ENCODE assay signal across 8 cellular contexts in the genomic region with DNA sequence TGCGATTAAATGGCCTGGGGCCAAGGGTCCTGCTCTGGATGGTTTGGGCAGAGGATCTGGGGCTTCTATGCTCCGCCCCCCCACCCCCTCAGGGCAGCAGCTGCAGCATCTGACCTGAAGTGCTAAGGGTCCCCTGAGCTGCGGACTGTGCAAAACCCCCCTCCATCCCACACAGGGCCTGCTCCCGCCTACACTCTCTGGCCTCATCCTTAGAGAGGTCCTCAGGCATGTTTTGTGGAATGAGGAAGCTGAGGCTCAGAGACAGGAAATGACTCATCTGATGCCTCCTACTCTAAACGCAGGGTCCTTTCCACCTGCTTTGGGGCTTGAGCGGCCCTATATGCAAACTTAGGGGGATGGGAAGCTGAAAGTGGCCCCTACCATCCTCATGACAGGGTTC. TPM values are rescaled to one million over a fixed set of nuclear protein-coding genes. Genes with fewer than 3 reads are reported as not detected.
DNase-seq lines count a peak whose midpoint lies in the region; ATAC-seq and TF ChIP-seq lines count a peak whose summit lies in the region.

No MANE protein-coding gene starts in this region.

- TF ChIP-seq CTCF in right atrium auricular region (IDR thresholded peaks at IDR 0.05) (no peak), MM.1S (IDR thresholded peaks at IDR 0.05; ENCODE audit: low read length) (no peak), astrocyte of the spinal cord (IDR thresholded peaks at IDR 0.05; ENCODE audit: low read depth, low read length) (no peak)

- H3K27ac ChIP-seq in right atrium auricular region = no peak overlapping the region
- no peak overlapping the region for H3K27ac ChIP-seq in MM.1S (ENCODE audit: low read length)
- peak overlapping the region; percentile 18 for H3K27ac ChIP-seq in mesenchymal stem cell (ENCODE audit: low read length, poor library complexity, severe bottlenecking)

- peak overlapping the region; percentile 98 for H4K91ac ChIP-seq in mesenchymal stem cell (ENCODE audit: low read length)

- DNase-seq in Right ventricle myocardium superior (no peak), right atrium auricular region (ENCODE audit: low spot score) (no peak), MM.1S (no peak), astrocyte of the spinal cord (ENCODE audit: low read depth, low spot score) (peak; percentile 30), mesenchymal stem cell (peak; percentile 81), NCI-H2171 (lab: John Stamatoyannopoulos, UW) (no peak)
- no peak for DNase-seq in stimulated activated CD4-positive, alpha-beta T cell treated with anti-CD3 and anti-CD28 coated beads, Interleukin-2, amount 100 ng/mL, for 24 hours

- peak overlapping the region; percentile 93 for H2AK5ac ChIP-seq in mesenchymal stem cell (ENCODE audit: low read length, severe bottlenecking)

- H3K9ac ChIP-seq in MM.1S (ENCODE audit: low read length) (no peak overlapping the region), mesenchymal stem cell (ENCODE audit: low read length) (no peak overlapping the region)

- H3K36me3 ChIP-seq in right atrium auricular region = no peaks in the 10 kb centered on the region
- H3K36me3 ChIP-seq in MM.1S (replicated peaks; ENCODE audit: insufficient read depth, low read length) = no peaks in the 10 kb centered on the region
- no peaks in the 10 kb centered on the region for H3K36me3 ChIP-seq in mesenchymal stem cell (ENCODE audit: control insufficient read depth in 1 of 2, insufficient read depth in 2 of 2, low read depth in 1 of 2, low read length in 2 of 2)

- H3K14ac ChIP-seq in mesenchymal stem cell (ENCODE audit: low read length in 2 of 2) = peak overlapping the region in 1 of 2 experiments; percentile 95

- H3K9me3 ChIP-seq in right atrium auricular region (no peaks in the 10 kb centered on the region), MM.1S (replicated peaks; ENCODE audit: insufficient read depth, low read length) (no peaks in the 10 kb centered on the region), mesenchymal stem cell (ENCODE audit: control insufficient read depth, low read length) (no peaks in the 10 kb centered on the region)

- peak overlapping the region; percentile 97 for H2BK120ac ChIP-seq in mesenchymal stem cell (ENCODE audit: low read depth, low read length)

- no peak overlapping the region for H2BK5ac ChIP-seq in mesenchymal stem cell (ENCODE audit: low read depth, low read length, poor library complexity, severe bottlenecking)

- H2AFZ ChIP-seq in MM.1S (ENCODE audit: low read length) (peak overlapping the region; percentile 55), mesenchymal stem cell (ENCODE audit: low read depth, low read length) (peak overlapping the region; percentile 56)

- in situ Hi-C loops in astrocyte of the spinal cord (cut with HindIII; ENCODE audit: low sequenced_read_pairs) = no loop called here

- H3K4me2 ChIP-seq in MM.1S (ENCODE audit: low read depth, low read length) (0 out of 2 replicates have a peak overlapping the region, but pooled peaks have one; percentile 7), mesenchymal stem cell (ENCODE audit: low read length, poor library complexity, severe bottlenecking) (no peak overlapping the region)

- H3K23ac ChIP-seq in mesenchymal stem cell (ENCODE audit: low read length in 2 of 2) = no peak overlapping the region

- peak; percentile 42 for ATAC-seq in Right ventricle myocardium superior (ENCODE audit: poor library complexity)
- ATAC-seq in HG02588 (IDR thresholded peaks at IDR 0.05; ENCODE audit: unreplicated experiment) = peak; percentile 77

- H3K4me3 ChIP-seq in right atrium auricular region (no peak overlapping the region), MM.1S (ENCODE audit: low read length) (no peak overlapping the region), astrocyte of the spinal cord (ENCODE audit: low read depth, low read length) (no peak overlapping the region), mesenchymal stem cell (ENCODE audit: insufficient read depth in 1 of 2, low read depth in 1 of 2, low read length in 2 of 2) (no peak overlapping the region)

- peak overlapping the region; percentile 96 for H4K8ac ChIP-seq in mesenchymal stem cell (ENCODE audit: low read length)

- H3K4ac ChIP-seq in mesenchymal stem cell (ENCODE audit: low read depth in 1 of 2, low read length in 2 of 2) = peak overlapping the region; percentile 86 to 98

- no peaks in the 10 kb centered on the region for H4K20me1 ChIP-seq in MM.1S (ENCODE audit: insufficient read depth, low read length)

- peak overlapping the region; percentile 94 to 98 for H3K18ac ChIP-seq in mesenchymal stem cell (ENCODE audit: low read depth in 1 of 2, low read length in 2 of 2)

- H3K27me3 ChIP-seq in right atrium auricular region (no peaks in the 10 kb centered on the region), MM.1S (replicated peaks; ENCODE audit: insufficient read depth, low read length) (no peaks in the 10 kb centered on the region), mesenchymal stem cell (ENCODE audit: control insufficient read depth in 1 of 2, insufficient read depth in 1 of 2, low read length in 2 of 2) (peaks cover 0 to 9% of the 10 kb centered on the region in 2 experiments)

- H3K79me1 ChIP-seq in mesenchymal stem cell (replicated peaks; ENCODE audit: low read length, poor library complexity, severe bottlenecking) = no peaks in the 10 kb centered on the region

- H3K9me2 ChIP-seq in MM.1S (replicated peaks; ENCODE audit: insufficient read depth, low read length) = no peaks in the 10 kb centered on the region

- peak overlapping the region; percentile 98 for H2BK12ac ChIP-seq in mesenchymal stem cell (ENCODE audit: low read length in 2 of 2)

- H2BK15ac ChIP-seq in mesenchymal stem cell (ENCODE audit: low read depth, poor library complexity, severe bottlenecking) = peak overlapping the region; percentile 99

- H3K4me1 ChIP-seq in right atrium auricular region (peaks cover 0 to 11% of the 10 kb centered on the region in 2 donors), MM.1S (ENCODE audit: low read length) (peaks cover 11% of the 10 kb centered on the region), mesenchymal stem cell (ENCODE audit: control insufficient read depth, insufficient read depth, low read depth, low read length) (peaks cover 21% of the 10 kb centered on the region)

- intact Hi-C loops in Right ventricle myocardium superior (cut with DNase I) = loop anchor here (10.0 kb wide), 1 partner anchor 90 kb away; no protein-coding TSS in a partner anchor

- WGBS in mesenchymal stem cell = 11% methylated on average over 3 of the region's 6 CpGs

- H3K79me2 ChIP-seq in MM.1S (ENCODE audit: low read length) = no peaks in the 10 kb centered on the region

- H3F3A ChIP-seq in MM.1S (ENCODE audit: insufficient read depth, low read length) = no peaks in the 10 kb centered on the region

RNA-seq across cellular contexts. Expression of a gene that starts 59.5 kb away (rescaled TPM):
- total RNA-seq in Right ventricle myocardium superior (68.4 TPM), right atrium auricular region (100 to 1,000 TPM in 1 of 2 donors, 10 to 100 TPM in 1; 51.0 to 114 TPM)
- 28.4 TPM for polyA plus RNA-seq in mesenchymal stem cell (2013, experiment 1 of 2)
- 29.4 TPM for polyA plus RNA-seq in mesenchymal stem cell (2013, experiment 2 of 2)

Comparison
In these comparisons a context has a peak if more than half of its experiments do, and no peak if none do; other contexts are left out.
1. DNase-seq: peak in astrocyte of the spinal cord (single experiment) and mesenchymal stem cell (single experiment); none in Right ventricle myocardium superior (single experiment), right atrium auricular region (single experiment), MM.1S (single experiment), NCI-H2171 (single experiment) and stimulated activated CD4-positive, alpha-beta T cell treated with anti-CD3 and anti-CD28 coated beads, Interleukin-2, amount 100 ng/mL, for 24 hours (0 of 2).